18 cellular contexts compared by ENCODE assay signal in the genomic region with DNA sequence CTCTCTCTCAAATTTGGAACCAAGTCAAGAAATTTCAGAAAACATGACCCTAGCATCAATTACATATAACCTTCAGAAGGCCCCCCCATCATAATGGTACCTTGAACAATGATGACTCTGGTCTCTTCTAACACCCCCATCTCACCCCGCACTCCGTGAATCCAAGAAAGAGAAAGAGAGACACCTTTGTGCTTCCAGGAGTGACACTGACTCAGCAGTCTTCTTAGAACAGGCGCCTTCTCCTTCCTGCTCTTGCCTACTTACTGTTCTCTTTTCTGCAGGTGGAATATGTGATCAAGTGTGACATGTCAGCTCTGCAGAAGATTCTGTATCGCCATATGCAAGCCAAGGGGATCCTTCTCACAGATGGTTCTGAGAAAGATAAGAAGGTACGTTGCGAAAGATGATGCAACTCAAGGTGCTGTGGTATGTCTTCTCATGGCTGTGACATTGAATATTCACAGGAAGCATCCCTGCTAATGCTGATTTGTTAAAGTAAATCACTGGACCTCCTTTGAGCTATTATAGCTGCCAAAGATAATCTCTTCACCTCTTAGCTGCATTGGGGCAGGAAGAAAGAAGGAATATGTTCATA.
DNase-seq lines count a peak whose midpoint lies in the region; ATAC-seq, FAIRE-seq and TF ChIP-seq lines count a peak whose summit lies in the region.
"Had no signal": no experiment of that assay in that cellular context is flagged by ENCODE, and none has a peak within 500 bp of the region (broad histone marks: within the 10 kb centered on the region; RNA-seq: fewer than 3 reads in every experiment).

No MANE protein-coding gene starts in this region.

- H3K4me1 Mint-ChIP-seq in WTC11: peaks cover 9% of the 10 kb centered on the region

- no peak overlapping the region for H2AFZ ChIP-seq in HepG2 (ENCODE audit: low read length)

- TF ChIP-seq EP300 in HepG2 (IDR thresholded peaks at IDR 0.05; ENCODE audit: low read depth in 2 of 2, low read length in 2 of 2) (no peak), HepG2 (CRISPR knock-in tag; IDR thresholded peaks at IDR 0.05; ENCODE audit: borderline replicate concordance) (no peak), esophagus muscularis mucosa (IDR thresholded peaks at IDR 0.05) (no peak)

- no peaks in the 10 kb centered on the region for H3K36me3 Mint-ChIP-seq in WTC11

- in situ Hi-C loops in HepG2 (cut with HindIII; ENCODE audit: extremely low pct_ligation_motif_present, low pct_unique_long_range_greater_than_20kb): no loop called here

- CTCF ChIA-PET in HepG2 (lab: Yijun Ruan, JAX; ENCODE audit: low intra/inter-chr PET ratio, low total read pairs) (no interaction called here), WTC11 (lab: Charles Lee) (interaction anchor here (0.6 kb wide), 1 partner anchor 9 kb away, joined by 3 read pairs; no protein-coding TSS in a partner anchor)

- no peak overlapping the region for H3K4me2 ChIP-seq in HepG2 (ENCODE audit: low read depth, low read length)

- no peak overlapping the region for H3K4me3 Mint-ChIP-seq in WTC11

- H3K27ac ChIP-seq in HepG2 (ENCODE audit: extremely low read length, insufficient read depth, low read length): no peak overlapping the region
- no peak overlapping the region for H3K27ac ChIP-seq in right lobe of liver
- H3K27ac ChIP-seq in breast epithelium: no peak overlapping the region
- no peak overlapping the region for H3K27ac ChIP-seq in esophagus muscularis mucosa (replicated peaks in 1 of 4)
- H3K27ac ChIP-seq: C4-2B had no signal

- no peaks in the 10 kb centered on the region for H4K20me1 ChIP-seq in HepG2 (ENCODE audit: insufficient read depth, low read length)

- 0 out of 2 replicates have a peak overlapping the region, but pooled peaks have one; percentile 26 for H3K27ac Mint-ChIP-seq in WTC11

- intact Hi-C loops in HepG2 (cut with micrococcal nuclease; ENCODE audit: unreplicated experiment) (no loop called here), right lobe of liver (cut with DNase I) (no loop called here), breast epithelium (cut with DNase I; ENCODE audit: low total_unique reads) (no loop called here), esophagus muscularis mucosa (cut with DNase I) (no loop called here)

- H3K9me3 ChIP-seq in HepG2 (ENCODE audit: low read length): no peaks in the 10 kb centered on the region
- no peaks in the 10 kb centered on the region for H3K9me3 ChIP-seq in right lobe of liver
- H3K9me3 ChIP-seq in breast epithelium: no peaks in the 10 kb centered on the region
- no peaks in the 10 kb centered on the region for H3K9me3 ChIP-seq in esophagus muscularis mucosa

- peaks cover 4% of the 10 kb centered on the region; the same call in 1 of the 2 replicates for H3K9me3 Mint-ChIP-seq in WTC11

- no peaks in the 10 kb centered on the region for H3K79me2 ChIP-seq in HepG2 (ENCODE audit: insufficient read depth, low read length)

- no peak for FAIRE-seq in HepG2 (lab: Jason Lieb, UNC)
- FAIRE-seq: GM12892 had no signal

- BruUV-seq in HepG2 (replicated peaks; lab: Mats Ljungman, UMichigan): no TSS peak

- WGBS in HepG2 (ENCODE audit: low lambda C conversion rate): 96% methylated on average over 6 of the region's 6 CpGs
- WGBS in right lobe of liver (ENCODE audit: insufficient coverage, low coverage, low lambda C conversion rate, missing lambda C conversion rate): 89% methylated on average over 6 of the region's 6 CpGs
- WGBS in esophagus muscularis mucosa: 97% methylated on average over 6 of the region's 6 CpGs

- DNase-seq in HepG2 (ENCODE audit: low spot score): no peak
- DNase-seq in right lobe of liver: no peak
- DNase-seq in WTC11 (ENCODE audit: low spot score): no peak
- peak; percentile 61 to 71 for DNase-seq in erythroblast (lab: John Stamatoyannopoulos, UW)
- no peak for DNase-seq in breast epithelium (ENCODE audit: low spot score in 2 of 2)
- no peak for DNase-seq in esophagus muscularis mucosa (ENCODE audit: extremely low spot score)
- no peak for DNase-seq in COLO829 (ENCODE audit: low spot score)
- DNase-seq: DMS 273 treated with DMSO at 0.1 percent for 48 hours; GF-D8; H7; NCI-H1417; NCI-H187 treated with DMSO at 0.1 percent for 48 hours; NCI-H446; NCI-H69; NK-92 treated with Interleukin-12 subunit alpha and Interleukin-12 subunit beta, amount 100 ng/mL, for 24 hours; SHP77 treated with DMSO at 0.1 percent for 48 hours had no signal

- H3K36me3 ChIP-seq in HepG2 (replicated peaks in 1 of 2; ENCODE audit: control insufficient read depth in 1 of 2, insufficient read depth in 2 of 2, low read length in 2 of 2) (peaks cover 3 to 6% of the 10 kb centered on the region in 2 experiments; a peak in 3 of 5 replicates), right lobe of liver (peaks cover 5 to 60% (median 16%) of the 10 kb centered on the region in 4 donors), breast epithelium (peaks cover 4% of the 10 kb centered on the region), esophagus muscularis mucosa (peaks cover 19 to 81% (median 46%) of the 10 kb centered on the region in 4 donors)

- TF ChIP-seq POLR2A in HepG2 (IDR thresholded peaks at IDR 0.05; ENCODE audit: insufficient read depth in 1 of 2, low read depth in 2 of 2, low read length in 2 of 2) (no peak), right lobe of liver (IDR thresholded peaks at IDR 0.05) (no peak), erythroblast (IDR thresholded peaks at IDR 0.05; ENCODE audit: low read length) (no peak), breast epithelium (IDR thresholded peaks at IDR 0.05) (no peak), esophagus muscularis mucosa (IDR thresholded peaks at IDR 0.05; ENCODE audit: low read depth) (no peak)

- TF ChIP-seq CTCF in HepG2 (CRISPR knock-in tag; IDR thresholded peaks at IDR 0.05) (no peak), right lobe of liver (IDR thresholded peaks at IDR 0.05) (no peak), WTC11 (IDR thresholded peaks at IDR 0.05) (no peak), breast epithelium (IDR thresholded peaks at IDR 0.05) (no peak), esophagus muscularis mucosa (IDR thresholded peaks at IDR 0.05) (no peak)

- H3K4me3 ChIP-seq in HepG2 (replicated peaks in 1 of 3; ENCODE audit: insufficient read depth in 1 of 3, low read depth in 2 of 3, low read length in 3 of 3) (no peak overlapping the region), right lobe of liver (no peak overlapping the region), breast epithelium (no peak overlapping the region), esophagus muscularis mucosa (no peak overlapping the region)

- no peak for TF ChIP-seq RAD21 in HepG2 (CRISPR knock-in tag; IDR thresholded peaks at IDR 0.05)

- POLR2A ChIA-PET in HepG2 (lab: Yijun Ruan, JAX) (no interaction called here), WTC11 (lab: Charles Lee) (no interaction called here)

- H3K4me1 ChIP-seq in HepG2 (ENCODE audit: insufficient read depth, low read length): no peaks in the 10 kb centered on the region
- H3K4me1 ChIP-seq in right lobe of liver: no peaks in the 10 kb centered on the region
- H3K4me1 ChIP-seq in breast epithelium: no peaks in the 10 kb centered on the region
- H3K4me1 ChIP-seq in esophagus muscularis mucosa: peaks cover 7 to 13% (median 11%) of the 10 kb centered on the region in 4 donors

- H3K27me3 ChIP-seq in HepG2 (ENCODE audit: control insufficient read depth in 1 of 2, insufficient read depth in 2 of 2, low read length in 2 of 2): no peaks in the 10 kb centered on the region
- no peaks in the 10 kb centered on the region for H3K27me3 ChIP-seq in right lobe of liver
- no peaks in the 10 kb centered on the region for H3K27me3 ChIP-seq in breast epithelium
- H3K27me3 ChIP-seq in esophagus muscularis mucosa: no peaks in the 10 kb centered on the region

- H3K9ac ChIP-seq in HepG2 (ENCODE audit: insufficient read depth, low read depth, low read length): no peak overlapping the region

- H3K27me3 Mint-ChIP-seq in WTC11 (ENCODE audit: low read depth): no peaks in the 10 kb centered on the region

- no peak for ATAC-seq in HepG2
- no peak for ATAC-seq in right lobe of liver
- ATAC-seq in WTC11: no peak

TF ChIP-seq in HepG2, 621 proteins besides CTCF, POLR2A, EP300 and RAD21:
- no peak for TF ChIP-seq ZNF136 (CRISPR knock-in tag; IDR thresholded peaks at IDR 0.05; ENCODE audit: low read depth)
- TF ChIP-seq CEBPB (IDR thresholded peaks at IDR 0.05; ENCODE audit: borderline replicate concordance, low read depth, low read length): peak; percentile 60

TF ChIP-seq in WTC11, 78 proteins besides CTCF, POLR2A, EP300 and RAD21 (continues in another document):
- TF ChIP-seq, protein P1, sequence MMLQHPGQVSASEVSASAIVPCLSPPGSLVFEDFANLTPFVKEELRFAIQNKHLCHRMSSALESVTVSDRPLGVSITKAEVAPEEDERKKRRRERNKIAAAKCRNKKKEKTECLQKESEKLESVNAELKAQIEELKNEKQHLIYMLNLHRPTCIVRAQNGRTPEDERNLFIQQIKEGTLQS (CRISPR knock-in tag; conservative IDR thresholded peaks at IDR 0.05): no peak
- TF ChIP-seq PRRX2 (CRISPR knock-in tag; IDR thresholded peaks at IDR 0.05) (no peak), ZNF232 (CRISPR knock-in tag; IDR thresholded peaks at IDR 0.05) (no peak), ZNF423 (CRISPR knock-in tag; IDR thresholded peaks at IDR 0.05) (no peak)
- TF ChIP-seq, protein P2, sequence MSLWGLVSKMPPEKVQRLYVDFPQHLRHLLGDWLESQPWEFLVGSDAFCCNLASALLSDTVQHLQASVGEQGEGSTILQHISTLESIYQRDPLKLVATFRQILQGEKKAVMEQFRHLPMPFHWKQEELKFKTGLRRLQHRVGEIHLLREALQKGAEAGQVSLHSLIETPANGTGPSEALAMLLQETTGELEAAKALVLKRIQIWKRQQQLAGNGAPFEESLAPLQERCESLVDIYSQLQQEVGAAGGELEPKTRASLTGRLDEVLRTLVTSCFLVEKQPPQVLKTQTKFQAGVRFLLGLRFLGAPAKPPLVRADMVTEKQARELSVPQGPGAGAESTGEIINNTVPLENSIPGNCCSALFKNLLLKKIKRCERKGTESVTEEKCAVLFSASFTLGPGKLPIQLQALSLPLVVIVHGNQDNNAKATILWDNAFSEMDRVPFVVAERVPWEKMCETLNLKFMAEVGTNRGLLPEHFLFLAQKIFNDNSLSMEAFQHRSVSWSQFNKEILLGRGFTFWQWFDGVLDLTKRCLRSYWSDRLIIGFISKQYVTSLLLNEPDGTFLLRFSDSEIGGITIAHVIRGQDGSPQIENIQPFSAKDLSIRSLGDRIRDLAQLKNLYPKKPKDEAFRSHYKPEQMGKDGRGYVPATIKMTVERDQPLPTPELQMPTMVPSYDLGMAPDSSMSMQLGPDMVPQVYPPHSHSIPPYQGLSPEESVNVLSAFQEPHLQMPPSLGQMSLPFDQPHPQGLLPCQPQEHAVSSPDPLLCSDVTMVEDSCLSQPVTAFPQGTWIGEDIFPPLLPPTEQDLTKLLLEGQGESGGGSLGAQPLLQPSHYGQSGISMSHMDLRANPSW (CRISPR knock-in tag; conservative IDR thresholded peaks at IDR 0.05; ENCODE audit: low read depth): no peak

Comparison
In these comparisons a context has a peak if more than half of its experiments do, and no peak if none do; other contexts are left out.
1. DNase-seq: peak in erythroblast (2 of 2); none in HepG2 (single experiment), right lobe of liver (0 of 3), WTC11 (single experiment), breast epithelium (0 of 2), esophagus muscularis mucosa (single experiment) and COLO829 (single experiment).